Comparison of ENCODE assay signal across 13 cellular contexts in the genomic region with DNA sequence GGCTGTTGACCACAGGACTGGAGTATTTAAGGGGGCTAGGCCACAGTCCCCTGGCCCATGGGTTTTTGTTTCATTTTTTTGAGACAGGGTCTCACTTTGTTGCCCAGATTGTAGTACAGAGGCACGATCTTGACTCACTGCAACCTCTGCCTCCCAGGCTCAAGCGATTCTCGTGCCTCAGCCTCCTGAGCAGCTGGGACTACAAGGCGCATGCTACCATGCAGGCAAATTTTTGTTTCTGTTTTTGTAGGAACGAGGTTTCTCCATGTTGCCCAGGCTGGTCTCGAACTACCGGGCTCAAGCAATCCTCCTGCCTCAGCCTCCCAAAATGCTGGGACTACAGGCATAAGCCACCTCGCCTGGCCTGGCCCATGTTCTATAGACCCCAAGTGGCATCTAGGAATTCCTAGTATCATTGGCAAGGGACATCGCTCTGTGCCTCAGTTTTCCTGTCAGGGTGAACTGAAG. TPM values are rescaled to one million over a fixed set of nuclear protein-coding genes. Genes with fewer than 3 reads are reported as not detected.
A peak's percentile ranks its signal among the peaks of the same experiment; 100 is the strongest.
DNase-seq lines count a peak whose midpoint lies in the region; ATAC-seq and TF ChIP-seq lines count a peak whose summit lies in the region.
"Had no signal": no experiment of that assay in that cellular context is flagged by ENCODE, and none has a peak within 500 bp of the region (broad histone marks: within the 10 kb centered on the region; RNA-seq: fewer than 3 reads in every experiment).

No MANE protein-coding gene starts in this region.

- no peak for TF ChIP-seq POLR2A in tibial nerve (IDR thresholded peaks at IDR 0.05)

- peak overlapping the region; percentile 68 for H3K4me2 ChIP-seq in mammary epithelial cell (ENCODE audit: insufficient read depth, low read depth, low read length)

- dilution Hi-C loops in mammary epithelial cell (cut with HindIII; ENCODE audit: low sequenced_read_pairs) = no loop called here

- no peaks in the 10 kb centered on the region for H4K20me1 ChIP-seq in mammary epithelial cell (ENCODE audit: insufficient read depth, low read length)

- no peak for TF ChIP-seq EP300 in tibial nerve (IDR thresholded peaks at IDR 0.05)

- CTCF ChIA-PET in activated naive CD4-positive, alpha-beta T cell treated with anti-CD3 and anti-CD28 coated beads, Interleukin-2, amount 10 ng/mL, durations not matched to agents 7 days and 5 days (lab: Charles Lee) = interaction anchor here (2.2 to 8.7 kb wide), 5 partner anchors 14 to 230 kb away, joined by 5 to 264 read pairs (median 35); partner anchors contain the start of genes ISG20L2, METTL25B and NES
- CTCF ChIA-PET in mammary epithelial cell (lab: Charles Lee; ENCODE audit: low non-redundant PET) = interaction anchor here (0.5 kb wide), 1 partner anchor 14 kb away, joined by 4 read pairs; the partner anchor contains the start of gene NES

- H3K27ac Mint-ChIP-seq in activated naive CD4-positive, alpha-beta T cell treated with anti-CD3 and anti-CD28 coated beads, Interleukin-2, amount 10 ng/mL, durations not matched to agents 7 days and 5 days = peak overlapping the region; percentile 78
- peak overlapping the region in 1 of 2 donors; percentile 32 for H3K27ac Mint-ChIP-seq in activated naive CD4-positive, alpha-beta T cell treated with anti-CD3 and anti-CD28 coated beads, Interleukin-2, amount 50 U/mL, for 72 hours

- TF ChIP-seq CTCF in mammary epithelial cell (conservative IDR thresholded peaks at IDR 0.05 in 1 of 2, IDR thresholded peaks at IDR 0.05 in 1 of 2; ENCODE audit: extremely low read depth in 1 of 2, insufficient read depth in 1 of 2, low read depth in 1 of 2, low read length in 2 of 2) (no peak), tibial nerve (IDR thresholded peaks at IDR 0.05) (no peak)

- H3K79me2 ChIP-seq in mammary epithelial cell (ENCODE audit: insufficient read depth, low read length) = peaks cover 10% of the 10 kb centered on the region

- H3K36me3 ChIP-seq in mammary epithelial cell (ENCODE audit: insufficient read depth, low read length) (no peaks in the 10 kb centered on the region), muscle layer of colon (ENCODE audit: insufficient read depth, low read length) (no peaks in the 10 kb centered on the region), tibial nerve (no peaks in the 10 kb centered on the region)
- H3K36me3 ChIP-seq: neutrophil had no signal

- H3K4me3 ChIP-seq in mammary epithelial cell (replicated peaks in 1 of 3; ENCODE audit: insufficient read depth in 1 of 3, low read depth in 2 of 3, low read length in 3 of 3) (no peak overlapping the region), muscle layer of colon (ENCODE audit: low read depth in 1 of 2, low read length in 2 of 2) (no peak overlapping the region), tibial nerve (no peak overlapping the region)

- H3K27ac ChIP-seq in mammary epithelial cell (ENCODE audit: insufficient read depth, low read depth, low read length) (peak overlapping the region; percentile 51), muscle layer of colon (ENCODE audit: low read depth, low read length) (peak overlapping the region; percentile 60), tibial nerve (peak overlapping the region; percentile 18 to 94 (median 78))
- H3K27ac ChIP-seq: neutrophil had no signal

- in situ Hi-C loops in mammary epithelial cell (cut with MboI; ENCODE audit: low sequenced_read_pairs in 2 of 2) = no loop called here

- DNase-seq in activated naive CD4-positive, alpha-beta T cell treated with anti-CD3 and anti-CD28 coated beads, Interleukin-2, amount 10 ng/mL, durations not matched to agents 7 days and 5 days = no peak
- no peak for DNase-seq in activated naive CD4-positive, alpha-beta T cell treated with anti-CD3 and anti-CD28 coated beads, Interleukin-2, amount 50 U/mL, for 72 hours (ENCODE audit: low spot score in 2 of 2)
- DNase-seq in mammary epithelial cell (no peak), tibial nerve (ENCODE audit: low spot score in 2 of 2) (no peak), NCI-H2081 treated with DMSO at 0.1 percent for 48 hours (lab: John Stamatoyannopoulos, UW) (no peak), UCSD-AML1 (lab: John Stamatoyannopoulos, UW; ENCODE audit: unreplicated experiment) (no peak)
- DNase-seq: activated CD8-positive, alpha-beta memory T cell treated with anti-CD3 and anti-CD28 coated beads, Interleukin-2, amount 50 U/mL, for 4 hours; NCI-H187 had no signal

- intact Hi-C loops in mammary epithelial cell (cut with micrococcal nuclease) = no loop called here

- no peaks in the 10 kb centered on the region for H3K9me3 Mint-ChIP-seq in activated naive CD4-positive, alpha-beta T cell treated with anti-CD3 and anti-CD28 coated beads, Interleukin-2, amount 10 ng/mL, durations not matched to agents 7 days and 5 days
- H3K9me3 Mint-ChIP-seq in activated naive CD4-positive, alpha-beta T cell treated with anti-CD3 and anti-CD28 coated beads, Interleukin-2, amount 50 U/mL, for 72 hours = no peaks in the 10 kb centered on the region
- H3K9me3 Mint-ChIP-seq: central memory CD8-positive, alpha-beta T cell had no signal

- H3K9ac ChIP-seq in mammary epithelial cell (ENCODE audit: insufficient read depth, low read length) = no peak overlapping the region
- H3K9ac ChIP-seq in muscle layer of colon (ENCODE audit: low read length) = no peak overlapping the region

- H3K27me3 ChIP-seq in mammary epithelial cell (ENCODE audit: insufficient read depth, low read length) = no peaks in the 10 kb centered on the region
- peaks cover 0 to 4% of the 10 kb centered on the region in 2 donors for H3K27me3 ChIP-seq in muscle layer of colon (ENCODE audit: control insufficient read depth in 1 of 2, insufficient read depth in 2 of 2, low read length in 2 of 2)
- no peaks in the 10 kb centered on the region for H3K27me3 ChIP-seq in tibial nerve

- H3K4me3 Mint-ChIP-seq in activated naive CD4-positive, alpha-beta T cell treated with anti-CD3 and anti-CD28 coated beads, Interleukin-2, amount 10 ng/mL, durations not matched to agents 7 days and 5 days = no peak overlapping the region
- H3K4me3 Mint-ChIP-seq: central memory CD8-positive, alpha-beta T cell had no signal

- BruUV-seq in mammary epithelial cell (replicated peaks; lab: Mats Ljungman, UMichigan) = no TSS peak

- no peaks in the 10 kb centered on the region for H3K36me3 Mint-ChIP-seq in activated naive CD4-positive, alpha-beta T cell treated with anti-CD3 and anti-CD28 coated beads, Interleukin-2, amount 10 ng/mL, durations not matched to agents 7 days and 5 days
- H3K36me3 Mint-ChIP-seq in activated naive CD4-positive, alpha-beta T cell treated with anti-CD3 and anti-CD28 coated beads, Interleukin-2, amount 50 U/mL, for 72 hours = no peaks in the 10 kb centered on the region

- H2AFZ ChIP-seq in mammary epithelial cell (ENCODE audit: low read depth, low read length) = peak overlapping the region; percentile 87

- peaks cover 62% of the 10 kb centered on the region for H3K4me1 Mint-ChIP-seq in activated naive CD4-positive, alpha-beta T cell treated with anti-CD3 and anti-CD28 coated beads, Interleukin-2, amount 10 ng/mL, durations not matched to agents 7 days and 5 days

- H3K27me3 Mint-ChIP-seq in activated naive CD4-positive, alpha-beta T cell treated with anti-CD3 and anti-CD28 coated beads, Interleukin-2, amount 10 ng/mL, durations not matched to agents 7 days and 5 days = peaks cover 81% of the 10 kb centered on the region

- peaks cover 35% of the 10 kb centered on the region for H3K4me1 ChIP-seq in mammary epithelial cell (ENCODE audit: insufficient read depth, low read length)
- H3K4me1 ChIP-seq in muscle layer of colon (ENCODE audit: insufficient read depth, low read length) = peaks cover 55% of the 10 kb centered on the region
- peaks cover 0 to 91% (median 73%) of the 10 kb centered on the region in 4 donors for H3K4me1 ChIP-seq in tibial nerve

- H3K9me3 ChIP-seq in mammary epithelial cell (replicated peaks; ENCODE audit: insufficient read depth, low read length) = no peaks in the 10 kb centered on the region
- H3K9me3 ChIP-seq in muscle layer of colon (ENCODE audit: low read length) = no peaks in the 10 kb centered on the region
- H3K9me3 ChIP-seq in tibial nerve = no peaks in the 10 kb centered on the region
- H3K9me3 ChIP-seq: neutrophil had no signal

- ATAC-seq in activated naive CD4-positive, alpha-beta T cell treated with anti-CD3 and anti-CD28 coated beads, Interleukin-2, amount 50 U/mL, for 72 hours = no peak
- no peak for ATAC-seq in HG02588 (IDR thresholded peaks at IDR 0.05; ENCODE audit: unreplicated experiment)

- WGBS in mammary epithelial cell (ENCODE audit: low coverage, missing lambda C conversion rate) = 51% methylated on average over 9 of the region's 9 CpGs
- WGBS in tibial nerve, 2 donors = 65 to 66% methylated on average over 9 of the region's 9 CpGs

RNA-seq across cellular contexts. Expression of gene NES, which starts 14.6 kb away (rescaled TPM):
- not detected for total RNA-seq in activated naive CD4-positive, alpha-beta T cell treated with anti-CD3 and anti-CD28 coated beads, Interleukin-2, amount 50 U/mL, for 72 hours
- total RNA-seq in mammary epithelial cell (10 to 100 TPM in 1 of 2 donors, under 1 TPM in 1; 0.07 to 49.0 TPM), tibial nerve (10 to 100 TPM; 59.9 to 65.3 (median 63.9) TPM)
- polyA plus RNA-seq in mammary epithelial cell = 0.06 TPM
- polyA minus RNA-seq in mammary epithelial cell = not detected

RNA-seq across cellular contexts. Expression of gene BCAN, which starts 20.7 kb away (rescaled TPM):
- total RNA-seq in activated naive CD4-positive, alpha-beta T cell treated with anti-CD3 and anti-CD28 coated beads, Interleukin-2, amount 50 U/mL, for 72 hours = not detected
- total RNA-seq in mammary epithelial cell (not detected), tibial nerve (not detected)
- polyA plus RNA-seq in mammary epithelial cell = not detected
- polyA minus RNA-seq in mammary epithelial cell = not detected
- total RNA-seq: A673 had no signal

RNA-seq across cellular contexts. Expression of gene CRABP2, which starts 42.8 kb away (rescaled TPM):
- total RNA-seq in activated naive CD4-positive, alpha-beta T cell treated with anti-CD3 and anti-CD28 coated beads, Interleukin-2, amount 50 U/mL, for 72 hours = 1 to 10 TPM; 1.6 to 2.3 TPM
- 10 to 100 TPM in 1 of 2 donors, 1 to 10 TPM in 1; 7.0 to 29.5 TPM for total RNA-seq in mammary epithelial cell
- 6.2 TPM for polyA plus RNA-seq in mammary epithelial cell
- polyA minus RNA-seq in mammary epithelial cell = 1.3 TPM
- total RNA-seq in tibial nerve = 10 to 100 TPM in 1 of 4 donors, 1 to 10 TPM in 3; 3.5 to 13.2 (median 5.0) TPM

RNA-seq across cellular contexts. Expression of gene HAPLN2, which starts 43.4 kb away (rescaled TPM):
- total RNA-seq in activated naive CD4-positive, alpha-beta T cell treated with anti-CD3 and anti-CD28 coated beads, Interleukin-2, amount 50 U/mL, for 72 hours = 1 to 10 TPM in 1 of 2 donors, not detected in 1; 3.8 TPM
- total RNA-seq in mammary epithelial cell (not detected), tibial nerve (10 to 100 TPM in 2 of 4 donors, 1 to 10 TPM in 2; 1.8 to 20.3 (median 10.6) TPM)
- not detected for polyA plus RNA-seq in mammary epithelial cell
- polyA minus RNA-seq in mammary epithelial cell = not detected
- total RNA-seq: A673 had no signal
